16 cellular contexts compared by ENCODE assay signal in the genomic region with DNA sequence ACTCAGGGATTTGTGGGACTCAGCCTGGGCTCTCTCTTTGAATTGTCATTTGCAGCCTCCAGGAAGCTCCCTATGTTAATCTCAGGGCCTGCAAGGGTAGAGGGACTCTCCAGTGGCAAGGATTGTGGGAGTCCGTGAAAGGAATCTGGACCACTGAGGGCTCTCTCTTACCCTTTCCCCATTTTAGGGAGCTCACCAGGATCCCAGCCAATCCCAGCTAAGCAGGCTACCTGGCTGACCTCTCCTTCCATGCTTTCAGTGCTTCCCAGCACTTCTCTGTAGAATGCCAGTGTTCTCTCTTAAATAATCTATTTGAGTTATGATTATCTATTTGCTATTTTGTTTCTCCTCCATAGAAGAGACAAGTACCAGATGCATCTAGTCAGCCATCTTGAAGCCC. TPM values are rescaled to one million over a fixed set of nuclear protein-coding genes. Genes with fewer than 3 reads are reported as not detected.
DNase-seq lines count a peak whose midpoint lies in the region; ATAC-seq, FAIRE-seq and TF ChIP-seq lines count a peak whose summit lies in the region.
"Had no signal": no experiment of that assay in that cellular context is flagged by ENCODE, and none has a peak within 500 bp of the region (broad histone marks: within the 10 kb centered on the region; RNA-seq: fewer than 3 reads in every experiment).

No MANE protein-coding gene starts in this region.

- TF ChIP-seq CTCF in Calu3 (IDR thresholded peaks at IDR 0.05; ENCODE audit: unreplicated experiment) (no peak), WTC11 (IDR thresholded peaks at IDR 0.05) (no peak), HepG2 (CRISPR knock-in tag; IDR thresholded peaks at IDR 0.05) (no peak), progenitor cell of endocrine pancreas (IDR thresholded peaks at IDR 0.05; ENCODE audit: unreplicated experiment) (no peak)

- no peaks in the 10 kb centered on the region; a peak in 1 of 5 replicates for H3K27me3 ChIP-seq in HepG2 (ENCODE audit: control insufficient read depth in 1 of 2, insufficient read depth in 2 of 2, low read length in 2 of 2)
- H3K27me3 ChIP-seq: BLaER1 had no signal

- H3K4me1 ChIP-seq in HepG2 (ENCODE audit: insufficient read depth, low read length), result peaks cover 30% of the 10 kb centered on the region
- H3K4me1 ChIP-seq: BLaER1 had no signal

- peak overlapping the region in 2 of 3 experiments; percentile 0 to 42; a peak in 4 of 6 replicates for H3K4me3 ChIP-seq in HepG2 (replicated peaks in 1 of 3; ENCODE audit: insufficient read depth in 1 of 3, low read depth in 2 of 3, low read length in 3 of 3)
- H3K4me3 ChIP-seq: BLaER1, K562 had no signal

- H3K4me1 Mint-ChIP-seq in Calu3 (ENCODE audit: low read depth, unreplicated experiment) (peaks cover 28% of the 10 kb centered on the region), WTC11 (no peaks in the 10 kb centered on the region), progenitor cell of endocrine pancreas (ENCODE audit: low read depth) (peaks cover 9% of the 10 kb centered on the region)
- no peaks in the 10 kb centered on the region for H3K4me1 Mint-ChIP-seq in activated CD4-positive, alpha-beta memory T cell treated with anti-CD3 and anti-CD28 coated beads, Interleukin-2, amount 10 ng/mL, durations not matched to agents 7 days and 5 days
- H3K4me1 Mint-ChIP-seq: CD8-positive, alpha-beta memory T cell had no signal

- peaks cover 2% of the 10 kb centered on the region for H3K9me3 Mint-ChIP-seq in Calu3 (ENCODE audit: low read depth, unreplicated experiment)
- peaks cover 9% of the 10 kb centered on the region for H3K9me3 Mint-ChIP-seq in WTC11
- H3K9me3 Mint-ChIP-seq in progenitor cell of endocrine pancreas (ENCODE audit: low read depth), result peaks cover 20% of the 10 kb centered on the region
- H3K9me3 Mint-ChIP-seq in activated CD4-positive, alpha-beta memory T cell treated with anti-CD3 and anti-CD28 coated beads, Interleukin-2, amount 10 ng/mL, durations not matched to agents 7 days and 5 days, result peaks cover 5% of the 10 kb centered on the region
- H3K9me3 Mint-ChIP-seq: HFFc6 had no signal

- no peak for TF ChIP-seq EP300 in HepG2 (IDR thresholded peaks at IDR 0.05; ENCODE audit: low read depth in 2 of 2, low read length in 2 of 2)
- TF ChIP-seq EP300 in HepG2 (CRISPR knock-in tag; IDR thresholded peaks at IDR 0.05; ENCODE audit: borderline replicate concordance), result no peak

- no peak for TF ChIP-seq RAD21 in HepG2 (CRISPR knock-in tag; IDR thresholded peaks at IDR 0.05)

- H3K79me2 ChIP-seq in HepG2 (ENCODE audit: insufficient read depth, low read length), result no peaks in the 10 kb centered on the region

- peak overlapping the region; percentile 80 for H2AFZ ChIP-seq in HepG2 (ENCODE audit: low read length)

- H3K36me3 Mint-ChIP-seq in Calu3 (ENCODE audit: insufficient read depth, unreplicated experiment) (no peaks in the 10 kb centered on the region), WTC11 (peaks cover 4% of the 10 kb centered on the region), progenitor cell of endocrine pancreas (ENCODE audit: insufficient read depth) (no peaks in the 10 kb centered on the region)
- H3K36me3 Mint-ChIP-seq in activated CD4-positive, alpha-beta memory T cell treated with anti-CD3 and anti-CD28 coated beads, Interleukin-2, amount 10 ng/mL, durations not matched to agents 7 days and 5 days (ENCODE audit: low read depth), result no peaks in the 10 kb centered on the region

- no TSS peak for BruUV-seq in Calu3 (replicated peaks; lab: Mats Ljungman, UMichigan)
- no TSS peak for BruUV-seq in HepG2 (replicated peaks; lab: Mats Ljungman, UMichigan)

- H3K9ac ChIP-seq in HepG2 (ENCODE audit: insufficient read depth, low read depth, low read length), result peak overlapping the region; percentile 51
- H3K9ac ChIP-seq: BLaER1 had no signal

- peak overlapping the region; percentile 19 for H3K27ac Mint-ChIP-seq in Calu3 (ENCODE audit: unreplicated experiment)
- H3K27ac Mint-ChIP-seq in WTC11, result no peak overlapping the region
- H3K27ac Mint-ChIP-seq in progenitor cell of endocrine pancreas, result peak overlapping the region; percentile 56
- no peak overlapping the region for H3K27ac Mint-ChIP-seq in activated CD4-positive, alpha-beta memory T cell treated with anti-CD3 and anti-CD28 coated beads, Interleukin-2, amount 10 ng/mL, durations not matched to agents 7 days and 5 days
- H3K27ac Mint-ChIP-seq: CD8-positive, alpha-beta memory T cell; HFFc6 had no signal

- no peaks in the 10 kb centered on the region for H4K20me1 ChIP-seq in HepG2 (ENCODE audit: insufficient read depth, low read length)
- H4K20me1 ChIP-seq: BLaER1 had no signal

- in situ Hi-C loops in HepG2 (cut with HindIII; ENCODE audit: extremely low pct_ligation_motif_present, low pct_unique_long_range_greater_than_20kb), result no loop called here

- ATAC-seq in WTC11, result peak; percentile 62
- ATAC-seq in HepG2, result peak; percentile 79
- ATAC-seq: K562 had no signal

- DNase-seq in Calu3 (no peak), WTC11 (ENCODE audit: low spot score) (no peak), HepG2 (ENCODE audit: low spot score) (no peak), progenitor cell of endocrine pancreas (ENCODE audit: low spot score, unreplicated experiment) (no peak), HTR-8/SVneo (ENCODE audit: insufficient read length, low spot score) (no peak)
- DNase-seq in activated CD4-positive, alpha-beta memory T cell treated with anti-CD3 and anti-CD28 coated beads, Interleukin-2, amount 10 ng/mL, durations not matched to agents 7 days and 5 days, result no peak
- no peak for DNase-seq in activated CD4-positive, alpha-beta T cell treated with anti-CD3 and anti-CD28 coated beads for 4 hours
- DNase-seq: AML-193; Caco-2; CD8-positive, alpha-beta memory T cell; DMS 273 treated with DMSO at 0.1 percent for 48 hours; HCEC 1CT; HFFc6 had no signal

- FAIRE-seq in HepG2 (lab: Jason Lieb, UNC), result no peak
- no peak for FAIRE-seq in HTR-8/SVneo (lab: Jason Lieb, UNC)
- FAIRE-seq: K562 had no signal

- TF ChIP-seq POLR2A in HepG2 (IDR thresholded peaks at IDR 0.05; ENCODE audit: insufficient read depth in 1 of 2, low read depth in 2 of 2, low read length in 2 of 2), result no peak

- H3K27me3 Mint-ChIP-seq in Calu3 (ENCODE audit: unreplicated experiment) (no peaks in the 10 kb centered on the region), WTC11 (ENCODE audit: low read depth) (no peaks in the 10 kb centered on the region), progenitor cell of endocrine pancreas (no peaks in the 10 kb centered on the region)
- H3K27me3 Mint-ChIP-seq in activated CD4-positive, alpha-beta memory T cell treated with anti-CD3 and anti-CD28 coated beads, Interleukin-2, amount 10 ng/mL, durations not matched to agents 7 days and 5 days, result peaks cover 5% of the 10 kb centered on the region
- H3K27me3 Mint-ChIP-seq: CD8-positive, alpha-beta memory T cell had no signal

- CTCF ChIA-PET in Calu3 (lab: Charles Lee) (interaction anchor here (0.6 to 1.7 kb wide), 4 partner anchors 11 to 1075 kb away, joined by 3 to 8 read pairs (median 4); no protein-coding TSS in a partner anchor), WTC11 (lab: Charles Lee) (no interaction called here), HepG2 (lab: Yijun Ruan, JAX; ENCODE audit: low intra/inter-chr PET ratio, low total read pairs) (no interaction called here)
- CTCF ChIA-PET in activated CD4-positive, alpha-beta memory T cell treated with anti-CD3 and anti-CD28 coated beads, Interleukin-2, amount 10 ng/mL, durations not matched to agents 7 days and 5 days (lab: Charles Lee), result no interaction called here

- POLR2A ChIA-PET in WTC11 (lab: Charles Lee) (interaction anchor here (1.1 kb wide), 1 partner anchor 10 kb away, joined by 4 read pairs; a partner anchor contains a TSS), HepG2 (lab: Yijun Ruan, JAX) (interaction anchor here (0.7 to 2.2 kb wide), 2 partner anchors 10 to 47 kb away, joined by 3 to 39 read pairs; a partner anchor contains a TSS)
- POLR2A ChIA-PET in activated CD4-positive, alpha-beta memory T cell treated with anti-CD3 and anti-CD28 coated beads, Interleukin-2, amount 10 ng/mL, durations not matched to agents 7 days and 5 days (lab: Charles Lee), result interaction anchor here (1.1 kb wide), 1 partner anchor 13 kb away, joined by 3 read pairs; no protein-coding TSS in a partner anchor

- no CpG with 5 or more reads among the region's 1 CpG for WGBS in HepG2 (ENCODE audit: low lambda C conversion rate)

- H3K27ac ChIP-seq in HepG2 (ENCODE audit: extremely low read length, insufficient read depth, low read length), result peak overlapping the region; percentile 64
- H3K27ac ChIP-seq: 22Rv1, BLaER1 had no signal

- intact Hi-C loops in Calu3 (cut with micrococcal nuclease; ENCODE audit: unreplicated experiment) (no loop called here), HepG2 (cut with micrococcal nuclease; ENCODE audit: unreplicated experiment) (no loop called here)

- H3K9me3 ChIP-seq in HepG2 (ENCODE audit: low read length), result peaks cover 10% of the 10 kb centered on the region

- H3K4me2 ChIP-seq in HepG2 (ENCODE audit: low read depth, low read length), result peak overlapping the region; percentile 75
- H3K4me2 ChIP-seq: BLaER1 had no signal

- no peak overlapping the region for H3K4me3 Mint-ChIP-seq in Calu3 (ENCODE audit: low read depth, unreplicated experiment)
- H3K4me3 Mint-ChIP-seq in WTC11, result no peak overlapping the region
- no peak overlapping the region for H3K4me3 Mint-ChIP-seq in progenitor cell of endocrine pancreas (ENCODE audit: low read depth)
- H3K4me3 Mint-ChIP-seq in activated CD4-positive, alpha-beta memory T cell treated with anti-CD3 and anti-CD28 coated beads, Interleukin-2, amount 10 ng/mL, durations not matched to agents 7 days and 5 days, result no peak overlapping the region
- H3K4me3 Mint-ChIP-seq: CD8-positive, alpha-beta memory T cell; HFFc6 had no signal

- no peaks in the 10 kb centered on the region for H3K36me3 ChIP-seq in HepG2 (replicated peaks in 1 of 2; ENCODE audit: control insufficient read depth in 1 of 2, insufficient read depth in 2 of 2, low read length in 2 of 2)
- H3K36me3 ChIP-seq: BLaER1 had no signal

RNA-seq across cellular contexts. Expression of a gene that starts 9.6 kb away (rescaled TPM):
- total RNA-seq in Calu3 (2022) (48.8 and 50.2 TPM in 2 replicates), WTC11 (2021) (46.8 to 55.6 TPM (median 48.4 TPM) in 3 replicates), HepG2 (2016; rRNA removed; fragmentation: Illumina TruSeq; extraction: Trizol) (68.1 and 101 TPM in 2 replicates), progenitor cell of endocrine pancreas (70.5 and 73.5 TPM in 2 replicates)
- total RNA-seq in HepG2 (2016; cell fraction: cytosol; rRNA removed; fragmentation: Illumina TruSeq; extraction: Trizol; ENCODE audit: low read depth), result 21.1 and 25.6 TPM in 2 replicates
- 62.7 and 95.7 TPM in 2 replicates for total RNA-seq in HepG2 (2016; cell fraction: insoluble cytoplasmic fraction; rRNA removed; fragmentation: Illumina TruSeq; extraction: Trizol)
- 67.6 and 75.5 TPM in 2 replicates for total RNA-seq in HepG2 (2016; cell fraction: membrane; rRNA removed; fragmentation: Illumina TruSeq; extraction: Trizol)
- 61.8 and 68.8 TPM in 2 replicates for total RNA-seq in HepG2 (2016; cell fraction: nucleus; rRNA removed; fragmentation: Illumina TruSeq; extraction: Trizol)
- 42.1 and 49.8 TPM in 2 replicates for polyA plus RNA-seq in HepG2 (2011; rRNA removed)
- polyA plus RNA-seq in HepG2 (2011; cell fraction: cytosol; rRNA removed), result 28.9 and 30.6 TPM in 2 replicates
- polyA plus RNA-seq in HepG2 (2011; cell fraction: nucleus; rRNA removed), result 39.0 and 39.4 TPM in 2 replicates
- polyA plus RNA-seq in HepG2 (2012), result 26.8 and 35.9 TPM in 2 replicates
- polyA plus RNA-seq in HepG2 (2016; cell fraction: cytosol; fragmentation: Illumina TruSeq; extraction: Trizol; ENCODE audit: low read depth), result 9.7 and 10.6 TPM in 2 replicates
- 81.8 and 89.6 TPM in 2 replicates for polyA plus RNA-seq in HepG2 (2016; cell fraction: insoluble cytoplasmic fraction; fragmentation: Illumina TruSeq; extraction: Trizol; ENCODE audit: low read depth)
- polyA plus RNA-seq in HepG2 (2016; cell fraction: membrane; fragmentation: Illumina TruSeq; extraction: Trizol; ENCODE audit: low read depth), result 32.1 and 35.4 TPM in 2 replicates
- 79.5 and 81.4 TPM in 2 replicates for polyA plus RNA-seq in HepG2 (2016; cell fraction: nucleus; fragmentation: Illumina TruSeq; extraction: Trizol; ENCODE audit: insufficient read depth, low read depth)
- 59.2 and 101 TPM in 2 replicates for polyA minus RNA-seq in HepG2 (2011; rRNA and poly(A)+ RNA removed; ENCODE audit: low replicate concordance)
- polyA minus RNA-seq in HepG2 (2011; cell fraction: cytosol; rRNA and poly(A)+ RNA removed), result 37.6 and 40.1 TPM in 2 replicates
- 82.1 and 91.3 TPM in 2 replicates for polyA minus RNA-seq in HepG2 (2011; cell fraction: nucleus; rRNA and poly(A)+ RNA removed)
- total RNA-seq in activated CD4-positive, alpha-beta memory T cell treated with anti-CD3 and anti-CD28 coated beads, Interleukin-2, amount 10 ng/mL, durations not matched to agents 7 days and 5 days, result 1 to 10 TPM; 3.4 TPM

Comparison
In these comparisons a context has a peak if more than half of its experiments do, and no peak if none do; other contexts are left out.
1. H3K27ac Mint-ChIP-seq: peak in Calu3 (single experiment) and progenitor cell of endocrine pancreas (single experiment); none in WTC11 (single experiment) and activated CD4-positive, alpha-beta memory T cell treated with anti-CD3 and anti-CD28 coated beads, Interleukin-2, amount 10 ng/mL, durations not matched to agents 7 days and 5 days (single experiment).
2. RNA of a gene that starts 9.6 kb away (total RNA-seq): 70.5 to 73.5 TPM in progenitor cell of endocrine pancreas, 21.1 to 101 TPM in HepG2, 46.8 to 55.6 TPM in WTC11 and 48.8 to 50.2 TPM in Calu3; 3.4 TPM in activated CD4-positive, alpha-beta memory T cell treated with anti-CD3 and anti-CD28 coated beads, Interleukin-2, amount 10 ng/mL, durations not matched to agents 7 days and 5 days; every median in the first group is over 4 times any median in the second.